In the genomic region with DNA sequence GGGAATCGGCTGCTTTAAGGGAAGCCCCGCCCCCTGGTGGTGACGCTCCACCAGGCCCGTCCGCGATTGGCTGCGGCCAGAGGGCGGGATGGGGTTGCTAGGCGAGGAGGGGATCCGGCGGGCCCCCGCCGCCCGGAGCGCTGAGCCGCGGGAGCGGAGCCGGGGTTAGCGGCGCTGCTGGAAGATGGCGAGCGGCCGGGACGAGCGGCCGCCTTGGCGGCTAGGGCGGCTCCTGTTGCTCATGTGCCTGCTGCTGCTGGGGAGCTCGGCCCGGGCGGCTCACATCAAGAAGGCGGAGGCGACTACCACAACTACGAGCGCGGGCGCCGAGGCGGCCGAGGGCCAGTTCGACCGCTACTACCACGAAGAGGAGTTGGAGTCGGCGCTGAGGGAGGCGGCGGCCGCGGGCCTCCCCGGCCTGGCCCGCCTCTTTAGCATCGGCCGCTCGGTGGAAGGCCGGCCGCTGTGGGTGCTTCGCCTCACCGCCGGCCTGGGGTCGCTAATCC, we compare ENCODE assay signal across 8 cellular contexts. TPM values are rescaled to one million over a fixed set of nuclear protein-coding genes. Genes with fewer than 3 reads are reported as not detected.
DNase-seq lines count a peak whose midpoint lies in the region; ATAC-seq lines count a peak whose summit lies in the region.

A gene (plus strand): TSS at position 131 of the 506 bp plus-strand sequence. CDS start 54 bp downstream, at position 185.

- peak within 1 kb of the TSS; percentile 82 for H3K27ac Mint-ChIP-seq in activated CD8-positive, alpha-beta memory T cell treated with anti-CD3 and anti-CD28 coated beads, Interleukin-2, amount 10 ng/mL, durations not matched to agents 7 days and 5 days

- H3K79me2 ChIP-seq in mesendoderm (ENCODE audit: control insufficient read depth, insufficient read depth, low read length): peaks cover 4% of the 10 kb centered on the region

- H2BK15ac ChIP-seq in mesendoderm (replicated peaks; ENCODE audit: low read depth): no peak within 1 kb of the TSS

- peaks cover 55% of the 10 kb centered on the region for H3K4me1 Mint-ChIP-seq in activated CD8-positive, alpha-beta memory T cell treated with anti-CD3 and anti-CD28 coated beads, Interleukin-2, amount 10 ng/mL, durations not matched to agents 7 days and 5 days

- H3K56ac ChIP-seq in mesendoderm (ENCODE audit: low read length): peak within 1 kb of the TSS; percentile 89

- H4K5ac ChIP-seq in mesendoderm (ENCODE audit: low read length): no peak within 1 kb of the TSS

- no peak within 1 kb of the TSS for H3K4ac ChIP-seq in mesendoderm (ENCODE audit: low read depth, low read length)

- H3K9me3 ChIP-seq in HUES48 (ENCODE audit: control insufficient read depth, insufficient read depth, low read length): no peaks in the 10 kb centered on the region
- no peaks in the 10 kb centered on the region for H3K9me3 ChIP-seq in NT2/D1 (ENCODE audit: insufficient read depth, low read length)
- H3K9me3 ChIP-seq in endocrine pancreas (ENCODE audit: control insufficient read depth, low read length): no peaks in the 10 kb centered on the region

- H3K4me3 ChIP-seq in HUES48 (ENCODE audit: low read depth, low read length) (peak within 1 kb of the TSS; percentile 95), NT2/D1 (ENCODE audit: insufficient read length, low read depth) (peak within 1 kb of the TSS; percentile 74), endocrine pancreas (ENCODE audit: control insufficient read depth, insufficient read depth, low read length) (peak within 1 kb of the TSS; percentile 95), mesendoderm (ENCODE audit: low read length) (peak within 1 kb of the TSS; percentile 72)

- ATAC-seq in GM21360 (IDR thresholded peaks at IDR 0.05; ENCODE audit: unreplicated experiment): peak; percentile 65
- ATAC-seq in activated CD8-positive, alpha-beta memory T cell treated with anti-CD3 and anti-CD28 coated beads, Interleukin-2, amount 10 ng/mL, durations not matched to agents 7 days and 5 days: peak; percentile 89

- H3K27me3 Mint-ChIP-seq in activated CD8-positive, alpha-beta memory T cell treated with anti-CD3 and anti-CD28 coated beads, Interleukin-2, amount 10 ng/mL, durations not matched to agents 7 days and 5 days: peaks cover 4% of the 10 kb centered on the region

- CTCF ChIA-PET in activated CD8-positive, alpha-beta memory T cell treated with anti-CD3 and anti-CD28 coated beads, Interleukin-2, amount 10 ng/mL, durations not matched to agents 7 days and 5 days (lab: Charles Lee): interaction anchor here (0.7 to 3.8 kb wide), 7 partner anchors 10 to 274 kb away, joined by 3 to 17 read pairs (median 3); a partner anchor contains a TSS

- H3K27ac ChIP-seq in HUES48 (ENCODE audit: low read depth, low read length) (peak within 1 kb of the TSS; percentile 74), mesendoderm (ENCODE audit: low read depth, low read length) (peak within 1 kb of the TSS; percentile 74)

- H4K8ac ChIP-seq in mesendoderm (ENCODE audit: low read depth, low read length): no peak within 1 kb of the TSS

- peak within 1 kb of the TSS; percentile 69 for H3K18ac ChIP-seq in mesendoderm (ENCODE audit: low read length)

- H3K9me3 Mint-ChIP-seq in activated CD8-positive, alpha-beta memory T cell treated with anti-CD3 and anti-CD28 coated beads, Interleukin-2, amount 10 ng/mL, durations not matched to agents 7 days and 5 days (ENCODE audit: low read depth): no peaks in the 10 kb centered on the region

- H2AK5ac ChIP-seq in mesendoderm (ENCODE audit: low read length): no peak within 1 kb of the TSS

- H3K23ac ChIP-seq in mesendoderm (ENCODE audit: low read length): peak within 1 kb of the TSS; percentile 26

- WGBS in mesendoderm (ENCODE audit: extremely low coverage, insufficient coverage, low lambda C conversion rate): no CpG with 5 or more reads among the region's 61 CpGs

- H2BK5ac ChIP-seq in mesendoderm (ENCODE audit: low read length): no peak within 1 kb of the TSS

- H3K4me3 Mint-ChIP-seq in activated CD8-positive, alpha-beta memory T cell treated with anti-CD3 and anti-CD28 coated beads, Interleukin-2, amount 10 ng/mL, durations not matched to agents 7 days and 5 days: peak within 1 kb of the TSS; percentile 84

- H3K27me3 ChIP-seq in HUES48 (ENCODE audit: control insufficient read depth, insufficient read depth, low read length): peaks cover 42% of the 10 kb centered on the region
- H3K27me3 ChIP-seq in NT2/D1 (ENCODE audit: insufficient read depth, insufficient read length): peaks cover 44% of the 10 kb centered on the region
- H3K27me3 ChIP-seq in endocrine pancreas (ENCODE audit: control insufficient read depth, insufficient read depth, low read length): no peaks in the 10 kb centered on the region
- no peaks in the 10 kb centered on the region for H3K27me3 ChIP-seq in mesendoderm (ENCODE audit: insufficient read depth, low read length, poor library complexity)

- H3K79me1 ChIP-seq in mesendoderm (ENCODE audit: low read length): peaks cover 1% of the 10 kb centered on the region

- no peak within 1 kb of the TSS for H2BK120ac ChIP-seq in mesendoderm (ENCODE audit: low read depth, low read length)

- H3K4me2 ChIP-seq in mesendoderm (ENCODE audit: low read length): peak within 1 kb of the TSS; percentile 75

- H3K36me3 ChIP-seq in HUES48 (ENCODE audit: control insufficient read depth, insufficient read depth, low read length) (no peaks in the 10 kb centered on the region), NT2/D1 (ENCODE audit: insufficient read depth, insufficient read length, low read length) (no peaks in the 10 kb centered on the region), endocrine pancreas (ENCODE audit: control insufficient read depth, insufficient read depth, low read length) (no peaks in the 10 kb centered on the region), mesendoderm (ENCODE audit: control insufficient read depth, insufficient read depth, low read length) (no peaks in the 10 kb centered on the region)

- peaks cover 50% of the 10 kb centered on the region for H3K4me1 ChIP-seq in HUES48 (ENCODE audit: control insufficient read depth, insufficient read depth, low read length)
- peaks cover 5% of the 10 kb centered on the region for H3K4me1 ChIP-seq in NT2/D1 (ENCODE audit: insufficient read depth, insufficient read length)
- peaks cover 17% of the 10 kb centered on the region for H3K4me1 ChIP-seq in endocrine pancreas (ENCODE audit: control insufficient read depth, insufficient read depth, low read length)
- peaks cover 9% of the 10 kb centered on the region for H3K4me1 ChIP-seq in mesendoderm (ENCODE audit: control insufficient read depth, low read depth, low read length)

- H3K36me3 Mint-ChIP-seq in activated CD8-positive, alpha-beta memory T cell treated with anti-CD3 and anti-CD28 coated beads, Interleukin-2, amount 10 ng/mL, durations not matched to agents 7 days and 5 days: peaks cover 6% of the 10 kb centered on the region

- H3K9ac ChIP-seq in HUES48 (ENCODE audit: low read depth, low read length): peak within 1 kb of the TSS; percentile 67
- H3K9ac ChIP-seq in NT2/D1 (ENCODE audit: insufficient read length, low read depth): peak within 1 kb of the TSS; percentile 83
- peak within 1 kb of the TSS; percentile 92 for H3K9ac ChIP-seq in endocrine pancreas (ENCODE audit: control insufficient read depth, insufficient read depth, low read length)
- peak within 1 kb of the TSS; percentile 83 for H3K9ac ChIP-seq in mesendoderm (ENCODE audit: low read length)

- peak; percentile 94 for DNase-seq in COLO829 (ENCODE audit: low spot score)
- DNase-seq in NT2/D1 (ENCODE audit: low read depth, low spot score): peak; percentile 83
- DNase-seq in activated CD8-positive, alpha-beta memory T cell treated with anti-CD3 and anti-CD28 coated beads, Interleukin-2, amount 10 ng/mL, durations not matched to agents 7 days and 5 days: peak; percentile 97
- peak; percentile 97 for DNase-seq in mesendoderm
- peak; percentile 96 for DNase-seq in stimulated activated CD8-positive, alpha-beta memory T cell treated with anti-CD3 and anti-CD28 coated beads, Interleukin-12 subunit alpha, Interleukin-12 subunit beta, amount 100 ng/mL, for 4 hours (ENCODE audit: low read depth)

RNA-seq across cellular contexts. Expression of the gene that starts here (rescaled TPM):
- total RNA-seq in activated CD8-positive, alpha-beta memory T cell treated with anti-CD3 and anti-CD28 coated beads, Interleukin-2, amount 10 ng/mL, durations not matched to agents 7 days and 5 days: 10 to 100 TPM; 19.9 to 25.6 TPM
- 17.9 TPM for polyA plus RNA-seq in mesendoderm (2013, experiment 1 of 2)
- 16.7 TPM for polyA plus RNA-seq in mesendoderm (2013, experiment 2 of 2)

Comparison
In these comparisons a context has a peak if more than half of its experiments do, and no peak if none do; other contexts are left out.
1. Peak in every context shown above with its lines: DNase-seq, ATAC-seq, H3K4me3 ChIP-seq and H3K27ac ChIP-seq.